ENCODE assay signal across 16 cellular contexts in genomic region chr3:105848821-105849220, GRCh38.
"Had no signal": no experiment of that assay in that cellular context is flagged by ENCODE, and none has a peak within 500 bp of the region (broad histone marks: within the 10 kb centered on the region; RNA-seq: fewer than 3 reads in every experiment).

No MANE protein-coding gene starts in this region.

- ATAC-seq: activated T-cell treated with anti-CD3 and anti-CD28 coated beads, Interleukin-2, amount 50 U/mL, for 4 hours; left colon; naive thymus-derived CD4-positive, alpha-beta T cell had no signal

- H3K4me3 Mint-ChIP-seq: activated T-cell treated with anti-CD3 and anti-CD28 coated beads, Interleukin-2, amount 50 U/mL, for 4 hours had no signal

- H3K9me3 Mint-ChIP-seq: activated T-cell treated with anti-CD3 and anti-CD28 coated beads, Interleukin-2, amount 50 U/mL, for 4 hours had no signal

- DNase-seq: activated CD4-positive, CD25-positive, alpha-beta regulatory T cell treated with anti-CD3 and anti-CD28 coated beads, Interleukin-2, amount 50 U/mL, for 72 hours; activated naive CD4-positive, alpha-beta T cell treated with Interleukin-2 at 50 U/mL for 16 hours; activated T-cell treated with anti-CD3 and anti-CD28 coated beads, Interleukin-2, amount 50 U/mL, for 4 hours; anterior cingulate cortex; esophagus squamous epithelium; foreskin fibroblast; glutamatergic neuron; left colon; mammary epithelial cell; naive thymus-derived CD4-positive, alpha-beta T cell; occipital lobe; SHP77 treated with DMSO at 0.1 percent for 48 hours; sigmoid colon; stimulated activated CD4-positive, alpha-beta T cell treated with anti-CD3 and anti-CD28 coated beads, Interleukin-2, amount 100 ng/mL, for 24 hours; stimulated activated naive CD4-positive, alpha-beta T cell; upper lobe of left lung had no signal

- H3K27me3 Mint-ChIP-seq: naive thymus-derived CD4-positive, alpha-beta T cell had no signal
